In genomic region chr17:9880582-9880999, GRCh38 we compare ENCODE assay signal across 13 cellular contexts. TPM values are rescaled to one million over a fixed set of nuclear protein-coding genes. Genes with fewer than 3 reads are reported as not detected.
DNase-seq lines count a peak whose midpoint lies in the region; ATAC-seq, FAIRE-seq and TF ChIP-seq lines count a peak whose summit lies in the region.
"Had no signal": no experiment of that assay in that cellular context is flagged by ENCODE, and none has a peak within 500 bp of the region (broad histone marks: within the 10 kb centered on the region; RNA-seq: fewer than 3 reads in every experiment).

No MANE protein-coding gene starts in this region.

- no peak for TF ChIP-seq CTCF in RWPE2 (IDR thresholded peaks at IDR 0.05; ENCODE audit: poor library complexity, severe bottlenecking)
- no peak for TF ChIP-seq CTCF in H9 (conservative IDR thresholded peaks at IDR 0.05)
- no peak for TF ChIP-seq CTCF in gastrocnemius medialis (IDR thresholded peaks at IDR 0.05 in 4 of 5, conservative IDR thresholded peaks at IDR 0.05 in 1 of 5)

- peak; percentile 99 for ATAC-seq in RWPE2 (ENCODE audit: low read depth)
- ATAC-seq in right cardiac atrium, result peak; percentile 52 to 88
- no peak for ATAC-seq in HG02678 (IDR thresholded peaks at IDR 0.05; ENCODE audit: unreplicated experiment)
- no peak for ATAC-seq in gastrocnemius medialis
- ATAC-seq: effector memory CD8-positive, alpha-beta T cell had no signal

- H3K4me1 ChIP-seq in RWPE2 (ENCODE audit: insufficient read depth, poor library complexity, severe bottlenecking), result peaks cover 22% of the 10 kb centered on the region
- no peaks in the 10 kb centered on the region for H3K4me1 ChIP-seq in right cardiac atrium (ENCODE audit: control insufficient read depth, insufficient read depth, low read length)
- H3K4me1 ChIP-seq in H9 (ENCODE audit: insufficient read depth, low read length), result no peaks in the 10 kb centered on the region
- no peaks in the 10 kb centered on the region for H3K4me1 ChIP-seq in gastrocnemius medialis

- H3T11ph ChIP-seq in H9 (ENCODE audit: low read length), result no peak overlapping the region

- H3K27ac Mint-ChIP-seq in H9, result no peak overlapping the region
- H3K27ac Mint-ChIP-seq: effector memory CD8-positive, alpha-beta T cell had no signal

- H3K9me3 ChIP-seq in RWPE2 (ENCODE audit: severe bottlenecking) (no peaks in the 10 kb centered on the region), right cardiac atrium (ENCODE audit: control insufficient read depth, low read length) (peaks cover 1% of the 10 kb centered on the region), H9 (ENCODE audit: control insufficient read depth, low read depth, low read length) (no peaks in the 10 kb centered on the region), gastrocnemius medialis (peaks cover 0 to 10% (median 0%) of the 10 kb centered on the region in 3 donors)

- no peaks in the 10 kb centered on the region for H3K23me2 ChIP-seq in H9 (ENCODE audit: insufficient read length, low read depth, low read length, poor library complexity, severe bottlenecking)

- H3K56ac ChIP-seq in H9 (ENCODE audit: insufficient read length, low read depth, low read length), result no peak overlapping the region

- no peaks in the 10 kb centered on the region for H3K79me2 ChIP-seq in H9 (ENCODE audit: insufficient read depth, low read length)

- no peak overlapping the region for H3K9ac ChIP-seq in H9 (ENCODE audit: extremely low read depth, insufficient read length, low read length)

- H3K27ac ChIP-seq in RWPE2 (ENCODE audit: poor library complexity, severe bottlenecking) (peak overlapping the region; percentile 48), right cardiac atrium (ENCODE audit: low read length) (no peak overlapping the region), H9 (ENCODE audit: insufficient read length, low read depth, low read length) (no peak overlapping the region), gastrocnemius medialis (no peak overlapping the region)

- intact Hi-C loops in right cardiac atrium (cut with DNase I) (no loop called here), gastrocnemius medialis (cut with DNase I; ENCODE audit: low total_unique reads) (no loop called here)

- no peak overlapping the region for H2BK120ac ChIP-seq in H9 (ENCODE audit: low read depth, low read length, poor library complexity, severe bottlenecking)

- H3K27me3 ChIP-seq in RWPE2 (ENCODE audit: insufficient read depth, poor library complexity, severe bottlenecking), result no peaks in the 10 kb centered on the region
- H3K27me3 ChIP-seq in right cardiac atrium (ENCODE audit: control insufficient read depth, insufficient read depth), result no peaks in the 10 kb centered on the region
- no peaks in the 10 kb centered on the region for H3K27me3 ChIP-seq in H9 (ENCODE audit: insufficient read depth, low read length)
- no peaks in the 10 kb centered on the region for H3K27me3 ChIP-seq in gastrocnemius medialis

- no peaks in the 10 kb centered on the region for H3K79me1 ChIP-seq in H9 (ENCODE audit: insufficient read depth, low read depth, low read length, poor library complexity, severe bottlenecking)

- no peak overlapping the region for H2BK15ac ChIP-seq in H9 (ENCODE audit: low read depth, low read length)

- no peak overlapping the region for H2AK5ac ChIP-seq in H9 (ENCODE audit: insufficient read length, low read length)

- in situ Hi-C loops in ACHN (cut with HindIII; ENCODE audit: low pct_ligation_motif_present, low pct_unique_long_range_greater_than_20kb, low sequenced_read_pairs), result no loop called here
- in situ Hi-C loops in gastrocnemius medialis (cut with MboI; ENCODE audit: low sequenced_read_pairs in 4 of 4), result no loop called here

- WGBS in right cardiac atrium, result 40% methylated on average over 3 of the region's 3 CpGs
- WGBS in H9 (ENCODE audit: extremely low coverage, insufficient read length, low lambda C conversion rate), result no CpG with 5 or more reads among the region's 3 CpGs

- H2AFZ ChIP-seq in H9 (ENCODE audit: low read length), result no peak overlapping the region

- DNase-seq in ACHN (peak; percentile 75), H54 (ENCODE audit: insufficient read length, low spot score) (peak; percentile 62), RWPE2 (ENCODE audit: low spot score) (no peak), right cardiac atrium (no peak), NCI-H2081 treated with DMSO at 0.1 percent for 48 hours (lab: John Stamatoyannopoulos, UW) (no peak), H9 (no peak), gastrocnemius medialis (no peak)
- DNase-seq: effector memory CD8-positive, alpha-beta T cell; T-helper 9 cell had no signal

- H3K9me3 Mint-ChIP-seq in H9, result peaks cover 29 to 33% of the 10 kb centered on the region in 2 experiments

- H2BK5ac ChIP-seq in H9 (ENCODE audit: insufficient read length, low read length), result no peak overlapping the region

- no peak overlapping the region for H2BK12ac ChIP-seq in H9 (ENCODE audit: insufficient read length, low read depth, low read length)

- no peak overlapping the region for H3K23ac ChIP-seq in H9 (ENCODE audit: insufficient read length, low read depth, low read length)

- TF ChIP-seq POLR2A in H54 (IDR thresholded peaks at IDR 0.05; ENCODE audit: low read depth, low read length) (no peak), gastrocnemius medialis (IDR thresholded peaks at IDR 0.05) (no peak)

- H4K8ac ChIP-seq in H9 (replicated peaks; ENCODE audit: insufficient read length, low read depth, low read length), result no peak overlapping the region

- no peak overlapping the region for H3K4ac ChIP-seq in H9 (ENCODE audit: low read depth, low read length)

- H3K27me3 Mint-ChIP-seq in H9 (ENCODE audit: low read depth), result peaks cover 3% of the 10 kb centered on the region

- H4K20me1 ChIP-seq in H9 (ENCODE audit: control insufficient read depth, insufficient read depth, insufficient read length), result no peaks in the 10 kb centered on the region

- H3K4me3 Mint-ChIP-seq in H9, result no peak overlapping the region
- H3K4me3 Mint-ChIP-seq: effector memory CD8-positive, alpha-beta T cell; neural crest cell had no signal

- H3K36me3 ChIP-seq in RWPE2 (ENCODE audit: low read depth) (no peaks in the 10 kb centered on the region), gastrocnemius medialis (no peaks in the 10 kb centered on the region)

- peak; percentile 81 for FAIRE-seq in H54 (lab: Jason Lieb, UNC)

- peaks cover 0 to 7% (median 7%) of the 10 kb centered on the region in 3 experiments; a peak in 2 of 7 replicates for H3K36me3 Mint-ChIP-seq in H9 (ENCODE audit: insufficient read depth in 1 of 3, low read depth in 3 of 3)

- peaks cover 3% of the 10 kb centered on the region in 2 experiments; a peak in 3 of 4 replicates for H3K4me1 Mint-ChIP-seq in H9
- H3K4me1 Mint-ChIP-seq: neural crest cell had no signal

- no peak overlapping the region for H4K5ac ChIP-seq in H9 (ENCODE audit: insufficient read length, low read depth, low read length)

- H3K4me3 ChIP-seq in RWPE2 (ENCODE audit: severe bottlenecking), result no peak overlapping the region
- H3K4me3 ChIP-seq in right cardiac atrium (ENCODE audit: low read length), result no peak overlapping the region
- H3K4me3 ChIP-seq in gastrocnemius medialis, result no peak overlapping the region

- no peak overlapping the region for H3K4me2 ChIP-seq in H9 (ENCODE audit: insufficient read depth, insufficient read length, low read length)

- no peak overlapping the region for H2BK20ac ChIP-seq in H9 (ENCODE audit: low read depth, low read length, poor library complexity, severe bottlenecking)

- H3K18ac ChIP-seq in H9 (ENCODE audit: insufficient read length, low read depth, low read length), result no peak overlapping the region

- no peak overlapping the region for H4K91ac ChIP-seq in H9 (ENCODE audit: insufficient read length, low read depth, low read length)

- no peak overlapping the region for H3K14ac ChIP-seq in H9 (ENCODE audit: insufficient read depth, low read length)

RNA-seq across cellular contexts. Expression of gene RCVRN, which starts 24.5 kb away (rescaled TPM):
- total RNA-seq in right cardiac atrium (1 to 10 TPM in 1 of 4 donors, under 1 TPM in 3; 0.34 to 1.4 (median 0.48) TPM), H9 (2021) (not detected in 2 replicates), gastrocnemius medialis (not detected)
- polyA plus RNA-seq in right cardiac atrium, result 0.27 TPM
- polyA plus RNA-seq: AG04450 had no signal

RNA-seq across cellular contexts. Expression of gene GLP2R, which starts 54.9 kb away (rescaled TPM):
- total RNA-seq in right cardiac atrium (1 to 10 TPM in 1 of 4 donors, under 1 TPM in 3; 0.56 to 4.3 (median 0.79) TPM), H9 (2021) (not detected in 2 replicates), gastrocnemius medialis (1 to 10 TPM in 1 of 4 donors, not detected in 3; 1.1 TPM)
- 0.77 TPM for polyA plus RNA-seq in right cardiac atrium
- total RNA-seq: neural crest cell had no signal

RNA-seq across cellular contexts. Expression of gene GSG1L2, which starts 58.7 kb away (rescaled TPM):
- total RNA-seq in right cardiac atrium (not detected), H9 (2021) (not detected in 2 replicates), gastrocnemius medialis (not detected)
- not detected for polyA plus RNA-seq in right cardiac atrium
- total RNA-seq: neural crest cell had no signal
- polyA plus RNA-seq: adipose tissue, AG04450 had no signal

Comparison
In these comparisons a context has a peak if more than half of its experiments do, and no peak if none do; other contexts are left out.
1. DNase-seq: peak in ACHN (single experiment) and H54 (single experiment); none in RWPE2 (single experiment), right cardiac atrium (0 of 3), NCI-H2081 treated with DMSO at 0.1 percent for 48 hours (single experiment), H9 (single experiment) and gastrocnemius medialis (0 of 2).
2. ATAC-seq: peak in RWPE2 (single experiment) and right cardiac atrium (2 of 2); none in HG02678 (single experiment) and gastrocnemius medialis (0 of 2).